12 cellular contexts compared by ENCODE assay signal in the genomic region with DNA sequence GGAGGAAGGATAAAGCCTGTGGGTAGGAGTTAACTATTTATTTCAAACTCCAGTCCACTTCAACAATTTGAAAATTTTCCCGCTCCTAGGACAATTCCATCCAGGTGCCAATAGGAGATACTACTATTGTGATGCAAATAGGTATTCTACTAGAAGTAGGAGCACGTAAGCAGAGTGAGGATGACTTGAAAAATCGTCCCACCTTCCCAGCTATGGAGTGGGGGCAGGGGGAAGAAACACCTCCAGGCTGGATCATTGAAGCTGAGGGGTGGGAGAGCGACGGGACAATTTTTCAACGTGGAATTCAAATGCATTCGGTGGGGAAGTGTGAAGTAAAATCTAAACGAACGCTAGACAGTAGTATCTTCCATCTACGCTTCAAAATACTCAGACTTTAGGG. TPM values are rescaled to one million over a fixed set of nuclear protein-coding genes. Genes with fewer than 3 reads are reported as not detected.
A peak's percentile ranks its signal among the peaks of the same experiment; 100 is the strongest.
DNase-seq lines count a peak whose midpoint lies in the region; ATAC-seq, FAIRE-seq and TF ChIP-seq lines count a peak whose summit lies in the region.
"Had no signal": no experiment of that assay in that cellular context is flagged by ENCODE, and none has a peak within 500 bp of the region (broad histone marks: within the 10 kb centered on the region; RNA-seq: fewer than 3 reads in every experiment).

No MANE protein-coding gene starts in this region.

- TF ChIP-seq CTCF in left ventricle myocardium inferior (IDR thresholded peaks at IDR 0.05; ENCODE audit: borderline replicate concordance) (no peak), colonic mucosa (IDR thresholded peaks at IDR 0.05) (no peak)

- H3K27me3 ChIP-seq in left ventricle myocardium inferior (ENCODE audit: low read depth) (no peaks in the 10 kb centered on the region), colonic mucosa (no peaks in the 10 kb centered on the region), muscle layer of duodenum (ENCODE audit: low read depth, low read length) (no peaks in the 10 kb centered on the region)
- H3K27me3 ChIP-seq: adrenal gland had no signal

- H3K36me3 ChIP-seq in left ventricle myocardium inferior, result no peaks in the 10 kb centered on the region
- no peaks in the 10 kb centered on the region for H3K36me3 ChIP-seq in colonic mucosa
- no peaks in the 10 kb centered on the region for H3K36me3 ChIP-seq in muscle layer of duodenum (ENCODE audit: control insufficient read depth in 1 of 2, insufficient read depth in 2 of 2, low read length in 2 of 2)
- H3K36me3 ChIP-seq: adrenal gland had no signal

- peak overlapping the region in 1 of 2 donors; percentile 52 for H3K9ac ChIP-seq in colonic mucosa (ENCODE audit: low read depth in 2 of 2, low read length in 2 of 2)

- DNase-seq in left ventricle myocardium inferior (no peak), Right ventricle myocardium superior (no peak), colonic mucosa (no peak), H54 (ENCODE audit: insufficient read length, low spot score) (no peak), middle frontal gyrus (ENCODE audit: extremely low spot score, low spot score) (no peak)
- DNase-seq: DMS79; NCI-H510A treated with DMSO at 0.1 percent for 48 hours; stimulated activated CD4-positive, alpha-beta T cell treated with anti-CD3 and anti-CD28 coated beads, Interleukin-12 subunit alpha, Interleukin-12 subunit beta, amount 100 ng/mL, for 4 hours had no signal

- peaks cover 57% of the 10 kb centered on the region for H3K4me1 ChIP-seq in left ventricle myocardium inferior
- no peaks in the 10 kb centered on the region for H3K4me1 ChIP-seq in colonic mucosa
- peaks cover 8 to 19% of the 10 kb centered on the region in 2 donors for H3K4me1 ChIP-seq in muscle layer of duodenum (ENCODE audit: control insufficient read depth in 1 of 2, insufficient read depth in 2 of 2, low read length in 2 of 2)

- intact Hi-C loops in left ventricle myocardium inferior (cut with micrococcal nuclease), result loop anchor here (10.0 kb wide), 2 partner anchors 138 to 248 kb away; no protein-coding TSS in a partner anchor
- intact Hi-C loops in Right ventricle myocardium superior (cut with DNase I), result loop anchor here (10.0 kb wide), 1 partner anchor 102 kb away; no protein-coding TSS in a partner anchor
- intact Hi-C loops in colonic mucosa (cut with DNase I), result loop anchor here (5.0 to 10.0 kb wide), 2 partner anchors 166 to 248 kb away; no protein-coding TSS in a partner anchor

- H3K9me3 ChIP-seq in left ventricle myocardium inferior (replicated peaks) (no peaks in the 10 kb centered on the region), colonic mucosa (no peaks in the 10 kb centered on the region), muscle layer of duodenum (ENCODE audit: control insufficient read depth in 1 of 2, low read length in 2 of 2) (no peaks in the 10 kb centered on the region)
- H3K9me3 ChIP-seq: adrenal gland had no signal

- no peak for TF ChIP-seq POLR2A in H54 (IDR thresholded peaks at IDR 0.05; ENCODE audit: low read depth, low read length)

- peak overlapping the region; percentile 81 for H3K4me3 ChIP-seq in left ventricle myocardium inferior
- H3K4me3 ChIP-seq in colonic mucosa, result peak overlapping the region; percentile 72
- peak overlapping the region; percentile 42 to 77 for H3K4me3 ChIP-seq in muscle layer of duodenum (ENCODE audit: low read depth in 1 of 2, low read length in 2 of 2)

- ATAC-seq in Right ventricle myocardium superior (ENCODE audit: poor library complexity), result no peak
- ATAC-seq in GM21529 (IDR thresholded peaks at IDR 0.05; ENCODE audit: unreplicated experiment), result no peak
- no peak for ATAC-seq in HG02759 (IDR thresholded peaks at IDR 0.05; ENCODE audit: unreplicated experiment)

- no peak for FAIRE-seq in H54 (lab: Jason Lieb, UNC)

- H3K27ac ChIP-seq in left ventricle myocardium inferior (replicated peaks) (peak overlapping the region; percentile 89), colonic mucosa (peak overlapping the region; percentile 66), muscle layer of duodenum (ENCODE audit: low read length) (peak overlapping the region; percentile 8)

RNA-seq across cellular contexts. Expression of gene ARHGAP42, which starts 0.6 kb away (rescaled TPM):
- total RNA-seq in left ventricle myocardium inferior (11.1 TPM), Right ventricle myocardium superior (7.2 TPM), colonic mucosa (10 to 100 TPM; 13.4 to 15.9 TPM)

Comparison
In these comparisons a context has a peak if more than half of its experiments do, and no peak if none do; other contexts are left out.
1. H3K27ac ChIP-seq: peak in every context shown above with its lines; median percentile 89 in left ventricle myocardium inferior; 66 in colonic mucosa; 8 in muscle layer of duodenum.